ENCODE assay signal across 29 cellular contexts in genomic region chr18:6557052-6557451, GRCh38.
DNase-seq lines count a peak whose midpoint lies in the region; ATAC-seq, FAIRE-seq and TF ChIP-seq lines count a peak whose summit lies in the region.
"Had no signal": no experiment of that assay in that cellular context is flagged by ENCODE, and none has a peak within 500 bp of the region (broad histone marks: within the 10 kb centered on the region; RNA-seq: fewer than 3 reads in every experiment).

No MANE protein-coding gene starts in this region.

- no peak overlapping the region; the same call in 1 of the 2 replicates for H2BK20ac ChIP-seq in H1 (ENCODE audit: low read length)

- no peak for FAIRE-seq in H1 (lab: Jason Lieb, UNC)
- FAIRE-seq: GM12891, pancreas had no signal

- H3K9ac ChIP-seq in H1 (replicated peaks in 1 of 4; ENCODE audit: extremely low read depth in 1 of 4, low read depth in 3 of 4, low read length in 3 of 4) = no peak overlapping the region
- H3K9ac ChIP-seq: BLaER1 treated with 17β-estradiol and CSF1 and Interleukin-3, amounts not matched to agents 10 nM and 100 nM had no signal

- ATAC-seq in upper lobe of left lung (ENCODE audit: low FRiP score in 2 of 2) = no peak
- no peak for ATAC-seq in left lung
- ATAC-seq: activated CD8-positive, alpha-beta T cell treated with anti-CD3 and anti-CD28 coated beads, Interleukin-2, amount 10 ng/mL, durations not matched to agents 7 days and 5 days; natural killer cell; Panc1; pancreas had no signal

- no peak overlapping the region for H2BK5ac ChIP-seq in H1 (ENCODE audit: low read depth, low read length)

- no peaks in the 10 kb centered on the region for H4K20me1 ChIP-seq in H1 (replicated peaks in 1 of 2; ENCODE audit: control insufficient read depth in 1 of 2, insufficient read depth in 2 of 2, low read length in 2 of 2)
- H4K20me1 ChIP-seq: BLaER1 treated with 17β-estradiol and CSF1 and Interleukin-3, amounts not matched to agents 10 nM and 100 nM had no signal

- H3K36me3 Mint-ChIP-seq in mesothelial cell of epicardium = no peaks in the 10 kb centered on the region
- H3K36me3 Mint-ChIP-seq: activated naive CD4-positive, alpha-beta T cell treated with anti-CD3 and anti-CD28 coated beads, Interleukin-2, amount 10 ng/mL, durations not matched to agents 7 days and 5 days; IgD-negative memory B cell; natural killer cell had no signal

- H3K9me3 ChIP-seq in H1 (ENCODE audit: insufficient read depth in 2 of 2, low read depth in 1 of 2, low read length in 1 of 2) (no peaks in the 10 kb centered on the region), upper lobe of left lung (no peaks in the 10 kb centered on the region), left lung (no peaks in the 10 kb centered on the region)
- H3K9me3 ChIP-seq: adrenal gland; BLaER1 treated with 17β-estradiol and CSF1 and Interleukin-3, amounts not matched to agents 10 nM and 100 nM; left ventricle myocardium inferior; pancreas; right atrium auricular region; testis had no signal

- H3K4ac ChIP-seq in H1 (replicated peaks; ENCODE audit: insufficient read length, low read depth, low read length) = no peak overlapping the region

- peak overlapping the region; percentile 93 for H3K27ac Mint-ChIP-seq in mesothelial cell of epicardium
- H3K27ac Mint-ChIP-seq: activated CD8-positive, alpha-beta T cell treated with anti-CD3 and anti-CD28 coated beads, Interleukin-2, amount 10 ng/mL, durations not matched to agents 7 days and 5 days; activated naive CD4-positive, alpha-beta T cell treated with anti-CD3 and anti-CD28 coated beads, Interleukin-2, amount 10 ng/mL, durations not matched to agents 7 days and 5 days; IgD-negative memory B cell; natural killer cell; stimulated activated naive CD8-positive, alpha-beta T cell treated with anti-CD3 and anti-CD28 coated beads, Interleukin-15, Interleukin-2, amounts not matched to agents 100 ng/mL and 50 ng/mL, for 24 hours had no signal

- H3K36me3 ChIP-seq in H1 (ENCODE audit: control insufficient read depth in 2 of 4, insufficient read depth in 4 of 4, low read length in 3 of 4) = no peaks in the 10 kb centered on the region
- H3K36me3 ChIP-seq in upper lobe of left lung = no peaks in the 10 kb centered on the region
- H3K36me3 ChIP-seq in left lung = no peaks in the 10 kb centered on the region
- H3K36me3 ChIP-seq: adrenal gland; BLaER1 treated with 17β-estradiol and CSF1 and Interleukin-3, amounts not matched to agents 10 nM and 100 nM; left ventricle myocardium inferior; pancreas; right atrium auricular region had no signal

- CTCF ChIA-PET in H1 (lab: Charles Lee; ENCODE audit: partially characterized antibody) = interaction anchor here (0.6 to 1.8 kb wide), 5 partner anchors 14 to 544 kb away, joined by 3 to 4 read pairs (median 3); no protein-coding TSS in a partner anchor

- H3K4me1 ChIP-seq in H1 (replicated peaks in 1 of 4; ENCODE audit: control insufficient read depth in 3 of 4, insufficient read depth in 4 of 4, low read length in 3 of 4) (peaks cover 5 to 11% (median 6%) of the 10 kb centered on the region in 4 experiments), upper lobe of left lung (peaks cover 0 to 9% (median 5%) of the 10 kb centered on the region in 4 donors), left lung (peaks cover 0 to 2% of the 10 kb centered on the region in 2 donors)
- H3K4me1 ChIP-seq: adrenal gland; BLaER1 treated with 17β-estradiol and CSF1 and Interleukin-3, amounts not matched to agents 10 nM and 100 nM; left ventricle myocardium inferior; right atrium auricular region had no signal

- intact Hi-C loops in left lung (cut with DNase I) = no loop called here

- H3K9me3 Mint-ChIP-seq in mesothelial cell of epicardium = peaks cover 4% of the 10 kb centered on the region
- H3K9me3 Mint-ChIP-seq: activated naive CD4-positive, alpha-beta T cell treated with anti-CD3 and anti-CD28 coated beads, Interleukin-2, amount 10 ng/mL, durations not matched to agents 7 days and 5 days; IgD-negative memory B cell; natural killer cell; stimulated activated naive CD8-positive, alpha-beta T cell treated with anti-CD3 and anti-CD28 coated beads, Interleukin-15, Interleukin-2, amounts not matched to agents 100 ng/mL and 50 ng/mL, for 24 hours had no signal

- H3K27me3 ChIP-seq in H1 (replicated peaks in 1 of 4; ENCODE audit: control insufficient read depth in 3 of 4, extremely low read depth in 1 of 4, insufficient read depth in 3 of 4, low read length in 3 of 4) = no peaks in the 10 kb centered on the region; a peak in 1 of 7 replicates
- H3K27me3 ChIP-seq in upper lobe of left lung = no peaks in the 10 kb centered on the region
- no peaks in the 10 kb centered on the region for H3K27me3 ChIP-seq in left lung
- H3K27me3 ChIP-seq: adrenal gland; BLaER1 treated with 17β-estradiol and CSF1 and Interleukin-3, amounts not matched to agents 10 nM and 100 nM; pancreas; right atrium auricular region; testis had no signal

- no peak overlapping the region for H3K18ac ChIP-seq in H1 (ENCODE audit: extremely low read depth, low read length)

- no peaks in the 10 kb centered on the region for H3K79me1 ChIP-seq in H1 (ENCODE audit: low read depth, low read length)

- H2BK15ac ChIP-seq in H1 (ENCODE audit: low read length) = no peak overlapping the region

- no peak overlapping the region for H3K14ac ChIP-seq in H1 (ENCODE audit: insufficient read length)

- H3K23ac ChIP-seq in H1 (ENCODE audit: insufficient read length) = no peak overlapping the region

- no peak overlapping the region for H3K4me3 ChIP-seq in H1 (ENCODE audit: extremely low read depth in 1 of 4, insufficient read depth in 2 of 4, low read depth in 3 of 4, low read length in 4 of 4)
- no peak overlapping the region for H3K4me3 ChIP-seq in upper lobe of left lung
- H3K4me3 ChIP-seq in left lung = no peak overlapping the region
- H3K4me3 ChIP-seq: adrenal gland; BLaER1 treated with 17β-estradiol and CSF1 and Interleukin-3, amounts not matched to agents 10 nM and 100 nM; left ventricle myocardium inferior; pancreas; right atrium auricular region; testis had no signal

- peak overlapping the region in 1 of 2 experiments; percentile 45; a peak in 1 of 4 replicates for H3K4me2 ChIP-seq in H1 (ENCODE audit: insufficient read depth in 1 of 2, low read depth in 2 of 2, low read length in 2 of 2)
- H3K4me2 ChIP-seq: BLaER1 treated with 17β-estradiol and CSF1 and Interleukin-3, amounts not matched to agents 10 nM and 100 nM had no signal

- no peaks in the 10 kb centered on the region for H3K79me2 ChIP-seq in H1 (ENCODE audit: control insufficient read depth in 1 of 2, insufficient read depth in 2 of 2, low read length in 2 of 2)

- TF ChIP-seq EP300 in H1 (IDR thresholded peaks at IDR 0.05; ENCODE audit: borderline replicate concordance in 1 of 2, low read depth in 2 of 2, low read length in 2 of 2) = no peak
- TF ChIP-seq EP300 in upper lobe of left lung (IDR thresholded peaks at IDR 0.05) = no peak

- H3K27ac ChIP-seq in H1 (ENCODE audit: low read depth, low read length) = no peak overlapping the region
- peak overlapping the region in 1 of 4 donors; percentile 40 for H3K27ac ChIP-seq in upper lobe of left lung
- H3K27ac ChIP-seq in left lung = peak overlapping the region in 1 of 2 donors; percentile 16
- H3K27ac ChIP-seq: adrenal gland; BLaER1 treated with 17β-estradiol and CSF1 and Interleukin-3, amounts not matched to agents 10 nM and 100 nM; left ventricle myocardium inferior; pancreas; right atrium auricular region had no signal

- TF ChIP-seq POLR2A in H1 (IDR thresholded peaks at IDR 0.05; ENCODE audit: control extremely low read depth in 1 of 2, low read depth in 2 of 2, low read length in 2 of 2) (no peak), upper lobe of left lung (IDR thresholded peaks at IDR 0.05) (no peak)

- H3K56ac ChIP-seq in H1 (replicated peaks; ENCODE audit: insufficient read length, low read depth, low read length) = no peak overlapping the region

- no peaks in the 10 kb centered on the region for H3K27me3 Mint-ChIP-seq in mesothelial cell of epicardium (ENCODE audit: low read depth)
- H3K27me3 Mint-ChIP-seq: activated naive CD4-positive, alpha-beta T cell treated with anti-CD3 and anti-CD28 coated beads, Interleukin-2, amount 10 ng/mL, durations not matched to agents 7 days and 5 days; IgD-negative memory B cell had no signal

- peak overlapping the region; percentile 31; the same call in 1 of the 2 replicates for H2AFZ ChIP-seq in H1 (ENCODE audit: low read length)

- no peak overlapping the region for H4K91ac ChIP-seq in H1 (replicated peaks; ENCODE audit: insufficient read length, low read length)

- H3K4me1 Mint-ChIP-seq in mesothelial cell of epicardium = peaks cover 72% of the 10 kb centered on the region
- H3K4me1 Mint-ChIP-seq: activated naive CD4-positive, alpha-beta T cell treated with anti-CD3 and anti-CD28 coated beads, Interleukin-2, amount 10 ng/mL, durations not matched to agents 7 days and 5 days; IgD-negative memory B cell; natural killer cell had no signal

- H3K23me2 ChIP-seq in H1 (ENCODE audit: low read depth, low read length) = no peaks in the 10 kb centered on the region; the same call in 1 of the 2 replicates

- WGBS in H1 (ENCODE audit: extremely low coverage in 1 of 2, insufficient coverage in 1 of 2, insufficient read length in 1 of 2, insufficient replicate concordance in 2 of 2, low coverage in 1 of 2, low lambda C conversion rate in 2 of 2, missing lambda C conversion rate in 1 of 2), 2 experiments = 86% methylated on average over 10 of the region's 10 CpGs; no CpG with 5 or more reads in 1 of the 2 experiments
- WGBS in upper lobe of left lung, 2 donors = 75 to 82% methylated on average over 10 of the region's 10 CpGs

- DNase-seq in SK-N-DZ (ENCODE audit: low spot score) (peak; percentile 85), H1 (ENCODE audit: low read depth in 1 of 2, low spot score in 2 of 2) (no peak), mesothelial cell of epicardium (ENCODE audit: low spot score in 2 of 2, unreplicated experiment in 2 of 2) (peak in 1 of 2 experiments; percentile 43), foreskin melanocyte (no peak), upper lobe of left lung (no peak), mesenteric fat pad (ENCODE audit: low spot score) (no peak), left lung (no peak)
- DNase-seq: activated CD4-positive, alpha-beta T cell treated with anti-CD3 and anti-CD28 coated beads for 4 hours; activated CD8-positive, alpha-beta T cell treated with anti-CD3 and anti-CD28 coated beads, Interleukin-2, amount 10 ng/mL, durations not matched to agents 7 days and 5 days; activated naive CD4-positive, alpha-beta T cell treated with anti-CD3 and anti-CD28 coated beads, Interleukin-2, amount 10 ng/mL, durations not matched to agents 7 days and 5 days; H7; left ventricle myocardium inferior; natural killer cell; NCI-H146; NCI-H226; NCI-H69; pancreas; SHP77 treated with DMSO at 0.1 percent for 48 hours; stimulated activated CD4-positive, alpha-beta T cell treated with anti-CD3 and anti-CD28 coated beads, Interleukin-1b, Interleukin-23, amount 100 ng/mL, for 48 hours; stimulated activated CD8-positive, alpha-beta memory T cell treated with anti-CD3 and anti-CD28 coated beads, Interleukin-4, amount 100 ng/mL, for 48 hours; T-helper 9 cell had no signal

- no peak for TF ChIP-seq CTCF in H1 (IDR thresholded peaks at IDR 0.05; ENCODE audit: control extremely low read depth in 1 of 3, insufficient read depth in 1 of 3, low read depth in 1 of 3, low read length in 3 of 3)
- no peak for TF ChIP-seq CTCF in mesothelial cell of epicardium (IDR thresholded peaks at IDR 0.05; ENCODE audit: unreplicated experiment)
- no peak for TF ChIP-seq CTCF in upper lobe of left lung (IDR thresholded peaks at IDR 0.05)
- no peak for TF ChIP-seq CTCF in left lung (IDR thresholded peaks at IDR 0.05)

- TF ChIP-seq RAD21 in H1 (IDR thresholded peaks at IDR 0.05 in 1 of 2, conservative IDR thresholded peaks at IDR 0.05 in 1 of 2; ENCODE audit: low read depth in 2 of 2, low read length in 2 of 2) = no peak

- peak overlapping the region; percentile 36 for H3K4me3 Mint-ChIP-seq in mesothelial cell of epicardium
- H3K4me3 Mint-ChIP-seq: activated CD8-positive, alpha-beta T cell treated with anti-CD3 and anti-CD28 coated beads, Interleukin-2, amount 10 ng/mL, durations not matched to agents 7 days and 5 days; activated naive CD4-positive, alpha-beta T cell treated with anti-CD3 and anti-CD28 coated beads, Interleukin-2, amount 10 ng/mL, durations not matched to agents 7 days and 5 days; IgD-negative memory B cell; natural killer cell; stimulated activated naive CD8-positive, alpha-beta T cell treated with anti-CD3 and anti-CD28 coated beads, Interleukin-15, Interleukin-2, amounts not matched to agents 100 ng/mL and 50 ng/mL, for 24 hours had no signal

- H2BK120ac ChIP-seq in H1 (replicated peaks; ENCODE audit: low read depth, low read length) = no peak overlapping the region

- POLR2A ChIA-PET in H1 (lab: Charles Lee; ENCODE audit: partially characterized antibody) = interaction anchor here (0.6 kb wide), 1 partner anchor 206 kb away, joined by 3 read pairs; no protein-coding TSS in a partner anchor

- H4K8ac ChIP-seq in H1 (ENCODE audit: extremely low read depth, insufficient read depth, low read length) = no peak overlapping the region

- H4K5ac ChIP-seq in H1 (ENCODE audit: insufficient read length, low read depth, low read length) = no peak overlapping the region

- H2BK12ac ChIP-seq in H1 (ENCODE audit: low read depth, low read length) = peak overlapping the region; percentile 41

- H2AK5ac ChIP-seq in H1 (ENCODE audit: low read depth, low read length) = no peak overlapping the region
